Comparison of ENCODE assay signal across 8 cellular contexts in the genomic region with DNA sequence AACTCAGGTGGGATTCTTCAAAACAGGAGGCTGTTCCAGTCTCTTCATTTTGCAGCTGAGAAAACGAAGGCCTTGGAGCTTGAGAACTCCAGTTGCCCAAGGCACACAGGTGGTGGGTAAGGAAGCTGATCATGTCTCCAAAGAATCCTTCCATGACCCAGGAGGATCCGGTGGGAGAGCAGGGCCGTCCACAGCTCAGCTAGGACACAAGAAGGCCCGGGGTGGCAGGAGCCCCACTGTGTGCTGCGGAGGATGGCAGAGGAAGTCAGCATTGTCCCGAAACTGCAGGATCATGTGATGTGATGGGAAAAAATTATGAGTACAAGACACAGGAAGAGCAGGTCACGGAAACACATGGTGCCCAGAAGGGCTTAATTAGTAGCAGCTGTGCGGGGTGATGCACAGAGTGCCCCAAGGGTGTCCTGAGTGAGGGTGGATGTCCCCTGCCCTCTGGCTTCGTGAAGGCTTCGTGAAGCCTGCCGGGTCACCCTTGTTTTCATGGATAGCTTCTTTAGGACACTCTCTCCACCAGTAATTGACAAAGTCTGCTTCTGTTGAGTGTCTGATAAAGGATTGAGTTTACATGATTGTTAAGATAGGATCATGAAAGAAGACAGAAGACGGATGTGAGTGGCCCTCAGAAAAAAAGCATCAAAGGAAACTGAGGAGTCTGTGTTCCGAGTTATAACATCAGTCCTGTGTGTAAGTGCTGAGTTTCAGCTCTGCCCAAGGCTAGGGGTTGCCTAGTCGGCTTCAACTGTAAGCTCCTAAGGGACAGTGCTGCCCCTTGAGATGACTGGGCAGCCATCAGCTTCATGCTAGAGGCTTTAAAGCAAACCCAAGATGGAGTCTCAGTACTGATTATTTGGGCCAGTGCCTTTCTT. TPM values are rescaled to one million over a fixed set of nuclear protein-coding genes. Genes with fewer than 3 reads are reported as not detected.
A peak's percentile ranks its signal among the peaks of the same experiment; 100 is the strongest.
DNase-seq lines count a peak whose midpoint lies in the region; TF ChIP-seq lines count a peak whose summit lies in the region.

No MANE protein-coding gene starts in this region.

- H3K36me3 ChIP-seq in OCI-LY3 (replicated peaks; ENCODE audit: low read depth, low read length) (no peaks in the 10 kb centered on the region), skeletal muscle satellite cell (ENCODE audit: insufficient read depth, low read length) (no peaks in the 10 kb centered on the region)

- H3K9ac ChIP-seq in OCI-LY3 (ENCODE audit: low read length) = peak overlapping the region; percentile 62; the same call in 1 of the 2 replicates
- peak overlapping the region; percentile 82 for H3K9ac ChIP-seq in skeletal muscle satellite cell (ENCODE audit: low read depth, low read length)

- TF ChIP-seq CTCF in OCI-LY3 (IDR thresholded peaks at IDR 0.05; ENCODE audit: low read depth, low read length) (no peak), fibroblast of villous mesenchyme (IDR thresholded peaks at IDR 0.05; ENCODE audit: insufficient read depth, low read depth, low read length) (no peak)

- H3K27ac ChIP-seq in OCI-LY3 (ENCODE audit: low read length) = no peak overlapping the region

- H3K79me2 ChIP-seq in OCI-LY3 (ENCODE audit: low read length) = no peaks in the 10 kb centered on the region

- H3K9me3 ChIP-seq in OCI-LY3 (ENCODE audit: insufficient read depth, low read length) (no peaks in the 10 kb centered on the region), skeletal muscle satellite cell (replicated peaks; ENCODE audit: low read length) (no peaks in the 10 kb centered on the region)

- DNase-seq in ELR (ENCODE audit: low read depth) (peak; percentile 72), fibroblast of villous mesenchyme (ENCODE audit: low read depth) (peak; percentile 44), activated gamma-delta T cell (lab: John Stamatoyannopoulos, UW) (no peak), NCI-H1105 (lab: John Stamatoyannopoulos, UW) (no peak), NCI-H2081 treated with DMSO at 0.1 percent for 48 hours (lab: John Stamatoyannopoulos, UW) (no peak)
- no peak for DNase-seq in activated CD4-positive, alpha-beta T cell treated with anti-CD3 and anti-CD28 coated beads, Interleukin-2, amount 50 U/mL, for 1 hour

- H3K4me3 ChIP-seq in OCI-LY3 (ENCODE audit: low read length) (peak overlapping the region; percentile 75; the same call in 1 of the 2 replicates), fibroblast of villous mesenchyme (ENCODE audit: low read depth, low read length) (no peak overlapping the region), skeletal muscle satellite cell (ENCODE audit: low read length) (peak overlapping the region; percentile 5)

- peak overlapping the region; percentile 87 for H3K4me2 ChIP-seq in OCI-LY3 (ENCODE audit: low read length)
- H3K4me2 ChIP-seq in skeletal muscle satellite cell (ENCODE audit: low read length) = peak overlapping the region; percentile 96

- peaks cover 23% of the 10 kb centered on the region for H3K27me3 ChIP-seq in OCI-LY3 (ENCODE audit: low read depth, low read length)
- no peaks in the 10 kb centered on the region for H3K27me3 ChIP-seq in skeletal muscle satellite cell (ENCODE audit: control insufficient read depth, insufficient read depth, low read length)

- H2AFZ ChIP-seq in OCI-LY3 (ENCODE audit: low read depth, low read length) = peak overlapping the region; percentile 79

- no peaks in the 10 kb centered on the region for H4K20me1 ChIP-seq in OCI-LY3 (ENCODE audit: insufficient read depth, low read length)

- H3K4me1 ChIP-seq in OCI-LY3 (ENCODE audit: low read length) = peaks cover 19% of the 10 kb centered on the region
- H3K4me1 ChIP-seq in skeletal muscle satellite cell (ENCODE audit: control insufficient read depth, insufficient read depth, low read length) = peaks cover 22% of the 10 kb centered on the region

RNA-seq across cellular contexts. Expression of a gene that starts 33.8 kb away (rescaled TPM):
- total RNA-seq in fibroblast of villous mesenchyme = 87.7 and 138 TPM in 2 replicates
- 92.6 and 92.8 TPM in 2 replicates for total RNA-seq in skeletal muscle satellite cell (2012; rRNA removed)

Comparison
In these comparisons a context has a peak if more than half of its experiments do, and no peak if none do; other contexts are left out.
1. DNase-seq: peak in ELR (single experiment) and fibroblast of villous mesenchyme (single experiment); none in activated gamma-delta T cell (single experiment), activated CD4-positive, alpha-beta T cell treated with anti-CD3 and anti-CD28 coated beads, Interleukin-2, amount 50 U/mL, for 1 hour (single experiment), NCI-H1105 (single experiment) and NCI-H2081 treated with DMSO at 0.1 percent for 48 hours (single experiment).